Comparison of ENCODE assay signal across 18 cellular contexts in the genomic region with DNA sequence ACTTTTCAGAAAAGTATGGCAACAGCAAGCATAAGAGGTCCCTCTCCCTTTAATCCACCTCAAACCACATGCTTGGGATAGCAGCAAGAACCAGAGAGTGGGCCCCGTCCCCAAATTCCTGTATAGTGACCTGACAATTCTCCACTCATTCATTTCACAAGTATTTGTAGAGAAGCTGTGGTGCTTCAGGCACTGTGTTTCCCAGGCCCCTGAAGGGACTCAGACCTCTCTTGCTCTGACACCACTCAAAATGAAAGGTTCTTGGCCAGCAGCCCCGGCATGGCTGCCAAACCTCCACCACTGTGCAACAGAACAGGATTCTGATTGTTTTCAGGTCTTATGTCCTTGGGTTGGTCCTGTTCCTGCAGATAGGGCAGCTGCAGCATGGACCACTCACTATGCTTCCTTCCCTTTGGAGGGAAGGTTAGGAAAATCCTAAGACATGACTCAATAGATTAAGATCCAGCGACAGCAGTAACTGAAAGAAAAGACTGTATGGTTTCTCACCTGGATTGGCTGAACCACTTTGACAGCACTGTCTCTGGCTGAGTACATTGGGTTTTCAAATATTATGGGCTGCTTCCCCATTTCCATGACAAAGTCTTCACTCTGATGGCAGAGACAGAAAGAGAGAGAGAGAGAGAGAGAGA.
"Had no signal": no experiment of that assay in that cellular context is flagged by ENCODE, and none has a peak within 500 bp of the region (broad histone marks: within the 10 kb centered on the region; RNA-seq: fewer than 3 reads in every experiment).

No MANE protein-coding gene starts in this region.

- H3K36me3 Mint-ChIP-seq: activated naive CD8-positive, alpha-beta T cell treated with anti-CD3 and anti-CD28 coated beads for 36 hours; immature natural killer cell; naive thymus-derived CD4-positive, alpha-beta T cell had no signal

- H3K9me3 ChIP-seq: mucosa of descending colon, ovary, stomach, thoracic aorta, upper lobe of right lung had no signal

- H3K27me3 ChIP-seq: dorsolateral prefrontal cortex, ovary, stomach, upper lobe of right lung had no signal

- DNase-seq: activated CD4-positive, alpha-beta T cell treated with anti-CD3 and anti-CD28 coated beads, Interleukin-2, amount 10 ng/mL, durations not matched to agents 7 days and 5 days; activated CD4-positive, CD25-positive, alpha-beta regulatory T cell; activated CD8-positive, alpha-beta memory T cell treated with anti-CD3 and anti-CD28 coated beads for 24 hours; activated naive CD8-positive, alpha-beta T cell treated with anti-CD3 and anti-CD28 coated beads for 36 hours; aorta; dorsolateral prefrontal cortex; immature natural killer cell; left colon; mucosa of descending colon; naive thymus-derived CD4-positive, alpha-beta T cell; ovary; stimulated activated CD4-positive, alpha-beta T cell treated with anti-CD3 and anti-CD28 coated beads, Interleukin-12 subunit alpha, Interleukin-12 subunit beta, amount 100 ng/mL, for 4 hours; stimulated activated CD4-positive, alpha-beta T cell treated with anti-CD3 and anti-CD28 coated beads, Interleukin-2, amount 100 ng/mL, for 24 hours; stomach; upper lobe of right lung had no signal

- H3K27ac ChIP-seq: dorsolateral prefrontal cortex, ovary, stomach, thoracic aorta, upper lobe of right lung had no signal

- H3K27ac Mint-ChIP-seq: activated CD4-positive, alpha-beta T cell treated with anti-CD3 and anti-CD28 coated beads, Interleukin-2, amount 10 ng/mL, durations not matched to agents 7 days and 5 days; activated naive CD8-positive, alpha-beta T cell treated with anti-CD3 and anti-CD28 coated beads for 36 hours; activated T-helper 1 cell treated with anti-CD3 and anti-CD28 coated beads, Interleukin-12 subunit alpha, Interleukin-12 subunit beta, Interleukin-2, Interleukin-4 antibody, amounts not matched to agents 30 ng/mL and 10 ng/mL and 1 ng/mL, durations not matched to agents 14 hours and 24 hours and 36 hours; immature natural killer cell had no signal

- H3K4me1 Mint-ChIP-seq: activated CD4-positive, alpha-beta T cell treated with anti-CD3 and anti-CD28 coated beads, Interleukin-2, amount 10 ng/mL, durations not matched to agents 7 days and 5 days; activated naive CD8-positive, alpha-beta T cell treated with anti-CD3 and anti-CD28 coated beads for 36 hours; immature natural killer cell had no signal

- H3K36me3 ChIP-seq: ovary, stomach, thoracic aorta, upper lobe of right lung had no signal

- H3K27me3 Mint-ChIP-seq: activated CD4-positive, alpha-beta T cell treated with anti-CD3 and anti-CD28 coated beads, Interleukin-2, amount 10 ng/mL, durations not matched to agents 7 days and 5 days; activated naive CD8-positive, alpha-beta T cell treated with anti-CD3 and anti-CD28 coated beads for 36 hours had no signal

- ATAC-seq: esophagus mucosa; left colon; mucosa of descending colon; naive thymus-derived CD4-positive, alpha-beta T cell; upper lobe of right lung had no signal

- H3K9me3 Mint-ChIP-seq: activated CD4-positive, alpha-beta T cell treated with anti-CD3 and anti-CD28 coated beads, Interleukin-2, amount 10 ng/mL, durations not matched to agents 7 days and 5 days; activated naive CD8-positive, alpha-beta T cell treated with anti-CD3 and anti-CD28 coated beads for 36 hours; activated T-helper 1 cell treated with anti-CD3 and anti-CD28 coated beads, Interleukin-12 subunit alpha, Interleukin-12 subunit beta, Interleukin-2, Interleukin-4 antibody, amounts not matched to agents 30 ng/mL and 10 ng/mL and 1 ng/mL, durations not matched to agents 14 hours and 24 hours and 36 hours; immature natural killer cell; naive thymus-derived CD4-positive, alpha-beta T cell had no signal

- H3K4me3 ChIP-seq: dorsolateral prefrontal cortex, mucosa of descending colon, ovary, stomach, thoracic aorta, upper lobe of right lung had no signal

- H3K4me3 Mint-ChIP-seq: activated CD4-positive, alpha-beta T cell treated with anti-CD3 and anti-CD28 coated beads, Interleukin-2, amount 10 ng/mL, durations not matched to agents 7 days and 5 days; activated naive CD8-positive, alpha-beta T cell treated with anti-CD3 and anti-CD28 coated beads for 36 hours; activated T-helper 1 cell treated with anti-CD3 and anti-CD28 coated beads, Interleukin-12 subunit alpha, Interleukin-12 subunit beta, Interleukin-2, Interleukin-4 antibody, amounts not matched to agents 30 ng/mL and 10 ng/mL and 1 ng/mL, durations not matched to agents 14 hours and 24 hours and 36 hours; immature natural killer cell; naive thymus-derived CD4-positive, alpha-beta T cell had no signal

- H3K4me1 ChIP-seq: stomach, upper lobe of right lung had no signal
